1 cellular context compared by ENCODE assay signal in the genomic region with DNA sequence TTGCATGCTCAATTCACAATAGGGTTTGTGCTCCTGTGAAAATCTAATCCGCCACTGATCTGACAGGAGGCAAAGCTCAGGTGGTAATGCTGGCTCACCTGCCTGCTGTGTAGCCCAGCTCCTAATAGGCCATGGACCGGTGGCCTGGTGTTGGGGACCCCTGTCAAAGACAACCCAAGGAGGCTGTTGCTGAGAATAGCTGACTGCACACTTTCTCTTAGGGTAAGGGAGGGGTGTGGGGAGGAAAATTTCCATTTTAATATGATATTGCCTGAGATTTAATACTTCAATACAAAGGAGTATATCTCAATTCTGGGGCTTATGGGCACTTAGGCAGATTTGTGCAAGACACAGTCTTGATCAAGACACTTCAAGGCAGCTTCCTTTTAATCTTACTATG.
TF ChIP-seq lines count a peak whose summit lies in the region.

No MANE protein-coding gene starts in this region.

TF ChIP-seq in A549, 52 proteins besides CTCF, POLR2A, EP300 and RAD21 (continued from another document):
- TF ChIP-seq, protein P1, sequence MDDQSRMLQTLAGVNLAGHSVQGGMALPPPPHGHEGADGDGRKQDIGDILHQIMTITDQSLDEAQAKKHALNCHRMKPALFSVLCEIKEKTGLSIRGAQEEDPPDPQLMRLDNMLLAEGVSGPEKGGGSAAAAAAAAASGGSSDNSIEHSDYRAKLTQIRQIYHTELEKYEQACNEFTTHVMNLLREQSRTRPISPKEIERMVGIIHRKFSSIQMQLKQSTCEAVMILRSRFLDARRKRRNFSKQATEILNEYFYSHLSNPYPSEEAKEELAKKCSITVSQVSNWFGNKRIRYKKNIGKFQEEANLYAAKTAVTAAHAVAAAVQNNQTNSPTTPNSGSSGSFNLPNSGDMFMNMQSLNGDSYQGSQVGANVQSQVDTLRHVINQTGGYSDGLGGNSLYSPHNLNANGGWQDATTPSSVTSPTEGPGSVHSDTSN (IDR thresholded peaks at IDR 0.05): no peak
- TF ChIP-seq MAFK (IDR thresholded peaks at IDR 0.05; ENCODE audit: partially characterized antibody): peak; percentile 17
TF ChIP-seq in A549: peak in this region for 1.
